8 cellular contexts compared by ENCODE assay signal in the genomic region with DNA sequence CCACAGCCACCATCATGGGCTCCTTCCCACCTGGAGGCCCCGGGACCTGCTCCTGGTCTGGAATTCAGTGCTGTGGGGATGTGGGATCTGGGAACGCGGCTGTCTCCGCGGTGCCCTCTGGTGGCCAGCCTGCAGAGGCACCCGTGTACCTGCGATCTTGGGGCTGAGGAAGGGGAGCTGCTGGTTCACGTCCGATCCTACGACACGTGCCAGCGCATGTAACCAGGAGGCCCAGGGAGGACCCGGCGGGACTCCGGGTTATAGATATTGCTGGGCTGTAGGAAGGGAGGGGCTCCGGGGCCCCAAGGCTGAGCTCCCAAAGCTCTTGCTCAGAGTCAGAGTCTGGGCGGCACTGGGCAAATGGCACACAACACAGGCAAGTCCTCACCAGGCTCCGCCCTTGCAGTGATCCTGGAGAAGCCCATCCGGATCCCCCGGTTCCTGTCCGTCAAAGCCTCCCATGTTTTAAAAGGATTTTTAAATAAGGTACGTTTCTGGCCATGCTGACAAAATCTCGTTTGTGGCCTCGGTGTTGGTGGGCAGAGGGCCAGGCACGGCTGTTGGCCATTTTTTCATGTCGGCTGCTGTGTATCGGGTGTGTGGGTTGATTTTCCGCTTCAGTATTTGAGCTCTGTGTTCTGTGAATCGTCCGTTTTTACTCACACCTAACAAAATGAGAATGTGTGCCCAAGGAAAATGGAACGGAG. TPM values are rescaled to one million over a fixed set of nuclear protein-coding genes. Genes with fewer than 3 reads are reported as not detected.
DNase-seq lines count a peak whose midpoint lies in the region; ATAC-seq, FAIRE-seq and TF ChIP-seq lines count a peak whose summit lies in the region.

No MANE protein-coding gene starts in this region.

- intact Hi-C loops in MCF 10A (cut with micrococcal nuclease), result no loop called here

- no peak overlapping the region for H3K4me2 ChIP-seq in DND-41 (ENCODE audit: insufficient read depth, low read length)

- no peak for FAIRE-seq in small intestine (lab: Jason Lieb, UNC)

- peaks cover 6% of the 10 kb centered on the region for H3K36me3 Mint-ChIP-seq in MCF 10A (ENCODE audit: insufficient read depth, unreplicated experiment)

- CTCF ChIA-PET in MCF 10A (lab: Yijun Ruan, JAX), result interaction anchor here (0.6 to 3.2 kb wide), 40 partner anchors 9 to 1616 kb away, joined by 3 to 35 read pairs (median 3); no protein-coding TSS in a partner anchor

- H3K4me1 ChIP-seq in DND-41 (ENCODE audit: insufficient read depth, low read length), result no peaks in the 10 kb centered on the region
- no peaks in the 10 kb centered on the region for H3K4me1 ChIP-seq in iPS-15b (ENCODE audit: control insufficient read depth, insufficient read depth, low read length)
- no peaks in the 10 kb centered on the region for H3K4me1 ChIP-seq in small intestine (ENCODE audit: control insufficient read depth in 2 of 2, insufficient read depth in 1 of 2, low read depth in 1 of 2, low read length in 1 of 2)

- no peak overlapping the region for H3K4me3 Mint-ChIP-seq in MCF 10A (ENCODE audit: unreplicated experiment)

- H3K27me3 ChIP-seq in DND-41 (ENCODE audit: insufficient read depth, low read length, poor library complexity), result no peaks in the 10 kb centered on the region
- H3K27me3 ChIP-seq in iPS-15b (ENCODE audit: control insufficient read depth, insufficient read depth, low read length), result no peaks in the 10 kb centered on the region
- H3K27me3 ChIP-seq in small intestine (ENCODE audit: control insufficient read depth in 2 of 2, insufficient read depth in 2 of 2, low read length in 2 of 2), result no peaks in the 10 kb centered on the region

- POLR2A ChIA-PET in MCF 10A (lab: Yijun Ruan, JAX), result interaction anchor here (0.6 to 1.1 kb wide), 4 partner anchors 15 to 265 kb away, joined by 3 to 4 read pairs (median 3); no protein-coding TSS in a partner anchor

- no peak overlapping the region for H3K9ac ChIP-seq in DND-41 (ENCODE audit: low read depth, low read length)
- H3K9ac ChIP-seq in iPS-15b (ENCODE audit: low read depth, low read length), result peak overlapping the region; percentile 37

- H3K4me1 Mint-ChIP-seq in MCF 10A (ENCODE audit: insufficient read depth, unreplicated experiment), result no peaks in the 10 kb centered on the region

- H2AFZ ChIP-seq in DND-41 (ENCODE audit: low read depth, low read length), result no peak overlapping the region

- no peaks in the 10 kb centered on the region for H3K9me3 Mint-ChIP-seq in MCF 10A (ENCODE audit: unreplicated experiment)

- WGBS in small intestine, 3 donors, result 28 to 53% (median 48%) methylated on average over 29 to 31 of the region's 31 CpGs

- no peak overlapping the region for H3K27ac Mint-ChIP-seq in MCF 10A (ENCODE audit: low read depth, unreplicated experiment)

- H3K27ac ChIP-seq in DND-41 (ENCODE audit: low read length) (no peak overlapping the region), small intestine (ENCODE audit: low read depth in 1 of 2, low read length in 1 of 2) (no peak overlapping the region)

- no peaks in the 10 kb centered on the region for H3K27me3 Mint-ChIP-seq in MCF 10A (ENCODE audit: insufficient read depth, unreplicated experiment)

- peak; percentile 83 for ATAC-seq in DND-41 (ENCODE audit: insufficient read depth, low read depth)
- no peak for ATAC-seq in HG02870 (IDR thresholded peaks at IDR 0.05; ENCODE audit: unreplicated experiment)

- H3K79me2 ChIP-seq in DND-41 (ENCODE audit: insufficient read depth, low read length), result no peaks in the 10 kb centered on the region

- BruUV-seq in MCF 10A (replicated peaks; lab: Mats Ljungman, UMichigan), result no TSS peak

- TF ChIP-seq CTCF in DND-41 (IDR thresholded peaks at IDR 0.05; ENCODE audit: borderline replicate concordance, extremely low read depth, low read length, poor library complexity, severe bottlenecking), result peak; percentile 90
- TF ChIP-seq CTCF in MCF 10A (IDR thresholded peaks at IDR 0.05; ENCODE audit: unreplicated experiment), result peak; percentile 70

- peaks cover 14% of the 10 kb centered on the region; the same call in 1 of the 2 replicates for H4K20me1 ChIP-seq in DND-41 (ENCODE audit: insufficient read depth, low read length)

- H3K4me3 ChIP-seq in DND-41 (ENCODE audit: low read depth in 1 of 2, low read length in 2 of 2), result no peak overlapping the region
- no peak overlapping the region for H3K4me3 ChIP-seq in iPS-15b (ENCODE audit: low read depth, low read length)
- no peak overlapping the region for H3K4me3 ChIP-seq in small intestine (ENCODE audit: low read depth in 1 of 2, low read length in 2 of 2)

- H3K9me3 ChIP-seq in DND-41 (ENCODE audit: insufficient read depth, low read length, severe bottlenecking) (no peaks in the 10 kb centered on the region), iPS-15b (ENCODE audit: control insufficient read depth, insufficient read depth, low read length) (no peaks in the 10 kb centered on the region), small intestine (ENCODE audit: control insufficient read depth, low read depth) (no peaks in the 10 kb centered on the region)

- in situ Hi-C loops in SK-MEL-5 (cut with HindIII; ENCODE audit: low pct_unique_long_range_greater_than_20kb, low sequenced_read_pairs), result no loop called here

- peak; percentile 48 for DNase-seq in DND-41
- peak; percentile 56 to 65 for DNase-seq in Kasumi-1 (lab: John Stamatoyannopoulos, UW)
- peak; percentile 63 for DNase-seq in SK-MEL-5 (ENCODE audit: low read depth, low spot score)
- peak; percentile 59 for DNase-seq in MCF 10A (ENCODE audit: unreplicated experiment)
- peak; percentile 47 for DNase-seq in small intestine
- DNase-seq in GDM1 (lab: John Stamatoyannopoulos, UW), result no peak

- H3K36me3 ChIP-seq in DND-41 (ENCODE audit: insufficient read depth, low read length) (no peaks in the 10 kb centered on the region), iPS-15b (ENCODE audit: control insufficient read depth, insufficient read depth, low read length) (peaks cover 49% of the 10 kb centered on the region), small intestine (ENCODE audit: control insufficient read depth in 2 of 2, insufficient read depth in 2 of 2, low read length in 2 of 2) (peaks cover 3 to 11% of the 10 kb centered on the region in 2 donors)

RNA-seq across cellular contexts. Expression of gene FAAP20, which starts 20.1 kb away (rescaled TPM):
- 32.4 and 33.0 TPM in 2 replicates for total RNA-seq in SK-MEL-5 (2014; rRNA removed; shearing (Covaris generic))
- 154 and 197 TPM in 2 replicates for polyA plus RNA-seq in SK-MEL-5 (2015; cell fraction: cytosol; rRNA removed)
- polyA plus RNA-seq in SK-MEL-5 (2015; cell fraction: nucleus; rRNA removed), result 47.0 and 62.5 TPM in 2 replicates
- 75.9 and 88.8 TPM in 2 replicates for total RNA-seq in MCF 10A (2022)
- polyA plus RNA-seq in small intestine, result 10 to 100 TPM; 20.6 to 51.4 (median 39.4) TPM

RNA-seq across cellular contexts. Expression of gene SKI, which starts 53.6 kb away (rescaled TPM):
- total RNA-seq in SK-MEL-5 (2014; rRNA removed; shearing (Covaris generic)), result 3.9 and 4.4 TPM in 2 replicates
- 37.2 and 51.7 TPM in 2 replicates for polyA plus RNA-seq in SK-MEL-5 (2015; cell fraction: cytosol; rRNA removed)
- polyA plus RNA-seq in SK-MEL-5 (2015; cell fraction: nucleus; rRNA removed), result 19.2 and 20.4 TPM in 2 replicates
- 42.7 and 53.7 TPM in 2 replicates for total RNA-seq in MCF 10A (2022)
- 10 to 100 TPM in 1 of 3 donors, 1 to 10 TPM in 2; 4.2 to 17.8 (median 5.4) TPM for polyA plus RNA-seq in small intestine
